Comparison of ENCODE assay signal across 1 cellular context in the genomic region with DNA sequence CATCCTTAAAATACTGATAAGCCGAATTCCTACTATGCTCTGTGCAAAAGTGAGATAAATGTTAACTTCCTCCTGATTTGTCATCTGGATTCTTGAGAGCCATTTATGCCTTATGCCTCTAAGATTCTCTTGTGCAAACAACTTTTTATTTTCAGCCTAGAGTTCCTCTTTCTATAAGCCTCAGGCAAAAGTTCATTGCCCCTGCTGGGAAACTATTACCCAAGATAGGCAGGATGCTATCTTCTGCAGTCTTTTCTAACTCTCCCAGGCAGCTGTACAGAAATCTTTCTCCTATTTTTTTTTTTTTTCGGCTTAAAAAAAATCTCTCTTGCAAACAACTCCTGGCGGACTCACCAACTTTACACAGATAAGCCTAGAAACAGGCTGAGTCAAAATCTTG.
TF ChIP-seq lines count a peak whose summit lies in the region.

No MANE protein-coding gene starts in this region.

TF ChIP-seq in GM23338, 12 proteins besides CTCF, POLR2A, EP300 and RAD21 (continued from another document):
- TF ChIP-seq CREB1 (CRISPR knock-in tag; IDR thresholded peaks at IDR 0.05; ENCODE audit: low read depth) (no peak), EZH2 (IDR thresholded peaks at IDR 0.05; ENCODE audit: low read depth, unreplicated experiment) (no peak), ZNF114 (CRISPR knock-in tag; IDR thresholded peaks at IDR 0.05) (no peak), POLR2AphosphoS5 (IDR thresholded peaks at IDR 0.05; ENCODE audit: low read depth) (no peak), EZH2phosphoT487 (IDR thresholded peaks at IDR 0.05; ENCODE audit: unreplicated experiment) (no peak), ZNF331 (CRISPR knock-in tag; IDR thresholded peaks at IDR 0.05; ENCODE audit: low read depth) (no peak)
- TF ChIP-seq, protein P1, sequence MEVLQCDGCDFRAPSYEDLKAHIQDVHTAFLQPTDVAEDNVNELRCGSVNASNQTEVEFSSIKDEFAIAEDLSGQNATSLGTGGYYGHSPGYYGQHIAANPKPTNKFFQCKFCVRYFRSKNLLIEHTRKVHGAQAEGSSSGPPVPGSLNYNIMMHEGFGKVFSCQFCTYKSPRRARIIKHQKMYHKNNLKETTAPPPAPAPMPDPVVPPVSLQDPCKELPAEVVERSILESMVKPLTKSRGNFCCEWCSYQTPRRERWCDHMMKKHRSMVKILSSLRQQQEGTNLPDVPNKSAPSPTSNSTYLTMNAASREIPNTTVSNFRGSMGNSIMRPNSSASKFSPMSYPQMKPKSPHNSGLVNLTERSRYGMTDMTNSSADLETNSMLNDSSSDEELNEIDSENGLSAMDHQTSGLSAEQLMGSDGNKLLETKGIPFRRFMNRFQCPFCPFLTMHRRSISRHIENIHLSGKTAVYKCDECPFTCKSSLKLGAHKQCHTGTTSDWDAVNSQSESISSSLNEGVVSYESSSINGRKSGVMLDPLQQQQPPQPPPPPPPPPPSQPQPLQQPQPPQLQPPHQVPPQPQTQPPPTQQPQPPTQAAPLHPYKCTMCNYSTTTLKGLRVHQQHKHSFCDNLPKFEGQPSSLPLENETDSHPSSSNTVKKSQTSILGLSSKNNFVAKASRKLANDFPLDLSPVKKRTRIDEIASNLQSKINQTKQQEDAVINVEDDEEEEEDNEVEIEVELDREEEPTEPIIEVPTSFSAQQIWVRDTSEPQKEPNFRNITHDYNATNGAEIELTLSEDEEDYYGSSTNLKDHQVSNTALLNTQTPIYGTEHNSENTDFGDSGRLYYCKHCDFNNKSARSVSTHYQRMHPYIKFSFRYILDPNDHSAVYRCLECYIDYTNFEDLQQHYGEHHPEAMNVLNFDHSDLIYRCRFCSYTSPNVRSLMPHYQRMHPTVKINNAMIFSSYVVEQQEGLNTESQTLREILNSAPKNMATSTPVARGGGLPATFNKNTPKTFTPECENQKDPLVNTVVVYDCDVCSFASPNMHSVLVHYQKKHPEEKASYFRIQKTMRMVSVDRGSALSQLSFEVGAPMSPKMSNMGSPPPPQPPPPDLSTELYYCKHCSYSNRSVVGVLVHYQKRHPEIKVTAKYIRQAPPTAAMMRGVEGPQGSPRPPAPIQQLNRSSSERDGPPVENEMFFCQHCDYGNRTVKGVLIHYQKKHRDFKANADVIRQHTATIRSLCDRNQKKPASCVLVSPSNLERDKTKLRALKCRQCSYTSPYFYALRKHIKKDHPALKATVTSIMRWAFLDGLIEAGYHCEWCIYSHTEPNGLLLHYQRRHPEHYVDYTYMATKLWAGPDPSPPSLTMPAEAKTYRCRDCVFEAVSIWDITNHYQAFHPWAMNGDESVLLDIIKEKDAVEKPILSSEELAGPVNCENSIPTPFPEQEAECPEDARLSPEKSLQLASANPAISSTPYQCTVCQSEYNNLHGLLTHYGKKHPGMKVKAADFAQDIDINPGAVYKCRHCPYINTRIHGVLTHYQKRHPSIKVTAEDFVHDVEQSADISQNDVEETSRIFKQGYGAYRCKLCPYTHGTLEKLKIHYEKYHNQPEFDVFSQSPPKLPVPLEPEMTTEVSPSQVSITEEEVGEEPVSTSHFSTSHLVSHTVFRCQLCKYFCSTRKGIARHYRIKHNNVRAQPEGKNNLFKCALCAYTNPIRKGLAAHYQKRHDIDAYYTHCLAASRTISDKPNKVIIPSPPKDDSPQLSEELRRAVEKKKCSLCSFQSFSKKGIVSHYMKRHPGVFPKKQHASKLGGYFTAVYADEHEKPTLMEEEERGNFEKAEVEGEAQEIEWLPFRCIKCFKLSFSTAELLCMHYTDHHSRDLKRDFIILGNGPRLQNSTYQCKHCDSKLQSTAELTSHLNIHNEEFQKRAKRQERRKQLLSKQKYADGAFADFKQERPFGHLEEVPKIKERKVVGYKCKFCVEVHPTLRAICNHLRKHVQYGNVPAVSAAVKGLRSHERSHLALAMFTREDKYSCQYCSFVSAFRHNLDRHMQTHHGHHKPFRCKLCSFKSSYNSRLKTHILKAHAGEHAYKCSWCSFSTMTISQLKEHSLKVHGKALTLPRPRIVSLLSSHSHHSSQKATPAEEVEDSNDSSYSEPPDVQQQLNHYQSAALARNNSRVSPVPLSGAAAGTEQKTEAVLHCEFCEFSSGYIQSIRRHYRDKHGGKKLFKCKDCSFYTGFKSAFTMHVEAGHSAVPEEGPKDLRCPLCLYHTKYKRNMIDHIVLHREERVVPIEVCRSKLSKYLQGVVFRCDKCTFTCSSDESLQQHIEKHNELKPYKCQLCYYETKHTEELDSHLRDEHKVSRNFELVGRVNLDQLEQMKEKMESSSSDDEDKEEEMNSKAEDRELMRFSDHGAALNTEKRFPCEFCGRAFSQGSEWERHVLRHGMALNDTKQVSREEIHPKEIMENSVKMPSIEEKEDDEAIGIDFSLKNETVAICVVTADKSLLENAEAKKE (CRISPR knock-in tag; IDR thresholded peaks at IDR 0.05), result no peak
- TF ChIP-seq, protein P2, sequence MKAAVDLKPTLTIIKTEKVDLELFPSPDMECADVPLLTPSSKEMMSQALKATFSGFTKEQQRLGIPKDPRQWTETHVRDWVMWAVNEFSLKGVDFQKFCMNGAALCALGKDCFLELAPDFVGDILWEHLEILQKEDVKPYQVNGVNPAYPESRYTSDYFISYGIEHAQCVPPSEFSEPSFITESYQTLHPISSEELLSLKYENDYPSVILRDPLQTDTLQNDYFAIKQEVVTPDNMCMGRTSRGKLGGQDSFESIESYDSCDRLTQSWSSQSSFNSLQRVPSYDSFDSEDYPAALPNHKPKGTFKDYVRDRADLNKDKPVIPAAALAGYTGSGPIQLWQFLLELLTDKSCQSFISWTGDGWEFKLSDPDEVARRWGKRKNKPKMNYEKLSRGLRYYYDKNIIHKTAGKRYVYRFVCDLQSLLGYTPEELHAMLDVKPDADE (IDR thresholded peaks at IDR 0.05), result no peak
